In the genomic region with DNA sequence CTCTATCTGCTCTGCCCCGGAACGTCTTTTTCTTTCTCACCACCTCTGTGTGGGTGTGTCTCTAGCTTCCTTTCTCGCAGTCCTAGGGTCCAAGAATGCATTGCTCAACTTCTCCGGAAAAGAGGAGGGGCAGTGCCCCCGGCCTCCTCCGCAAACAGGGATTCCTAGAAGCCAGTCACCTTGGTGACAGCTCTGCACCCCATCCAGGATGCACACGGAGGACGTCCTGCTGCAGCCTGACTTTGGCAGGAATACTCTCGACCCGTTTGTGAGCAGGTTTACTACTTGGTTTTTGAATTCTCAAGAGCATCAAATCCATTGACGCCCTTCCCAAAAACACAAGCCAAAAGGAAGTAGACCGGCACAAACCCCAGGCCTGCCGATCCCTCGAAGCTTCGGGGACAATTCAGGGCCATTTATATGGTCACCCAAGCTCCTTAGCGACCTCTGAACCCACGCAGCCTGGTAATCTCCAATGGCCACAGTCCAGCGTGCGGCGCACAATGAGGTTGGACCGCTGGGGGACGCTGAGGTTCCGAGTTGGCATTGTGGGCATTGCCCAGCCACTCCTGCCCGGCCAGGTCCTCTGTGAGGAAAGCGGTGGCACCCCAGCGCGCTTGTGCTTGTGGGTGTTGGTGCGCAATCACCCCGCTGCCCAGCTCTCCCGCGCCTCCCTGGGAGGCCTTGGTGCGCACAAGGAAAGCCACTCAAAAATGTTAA, we compare ENCODE assay signal across 20 cellular contexts. TPM values are rescaled to one million over a fixed set of nuclear protein-coding genes. Genes with fewer than 3 reads are reported as not detected.
DNase-seq lines count a peak whose midpoint lies in the region; ATAC-seq and FAIRE-seq lines count a peak whose summit lies in the region.
"Had no signal": no experiment of that assay in that cellular context is flagged by ENCODE, and none has a peak within 500 bp of the region (broad histone marks: within the 10 kb centered on the region; RNA-seq: fewer than 3 reads in every experiment).

No MANE protein-coding gene starts in this region.

- DNase-seq in T-helper 1 cell (no peak), frontal cortex (ENCODE audit: low spot score in 2 of 2) (peak; percentile 10 to 20)
- no peak for DNase-seq in effector memory CD4-positive, alpha-beta T cell
- DNase-seq: activated gamma-delta T cell; anterior cingulate cortex; DMS79 treated with DMSO at 0.1 percent for 48 hours; HCEC 1CT; left ventricle myocardium inferior; NCI-H1436; Peyer's patch; stimulated activated naive CD4-positive, alpha-beta T cell; trophoblast cell had no signal

- H3K4me3 Mint-ChIP-seq in T-helper 1 cell treated with Interleukin-12 subunit alpha and Interleukin-12 subunit beta and Interleukin-4 antibody, amounts not matched to agents 30 μg/mL and 1 μg/mL, for 36 hours, result no peak overlapping the region

- no peak for FAIRE-seq in frontal cortex (lab: Jason Lieb, UNC)
- FAIRE-seq: endometrium had no signal

- peak overlapping the region; percentile 47 for H3K4me3 ChIP-seq in HUES6 (ENCODE audit: low read depth, low read length)
- no peak overlapping the region for H3K4me3 ChIP-seq in rectal smooth muscle tissue (ENCODE audit: low read length)
- no peak overlapping the region for H3K4me3 ChIP-seq in effector memory CD4-positive, alpha-beta T cell (ENCODE audit: insufficient read depth, low read depth, low read length, poor library complexity, severe bottlenecking)
- H3K4me3 ChIP-seq: left ventricle myocardium inferior, Peyer's patch had no signal

- H3K36me3 Mint-ChIP-seq in T-helper 1 cell treated with Interleukin-12 subunit alpha and Interleukin-12 subunit beta and Interleukin-4 antibody, amounts not matched to agents 30 μg/mL and 1 μg/mL, for 36 hours (ENCODE audit: low read depth), result no peaks in the 10 kb centered on the region

- peaks cover 16% of the 10 kb centered on the region for H3K9me3 Mint-ChIP-seq in T-helper 1 cell treated with Interleukin-12 subunit alpha and Interleukin-12 subunit beta and Interleukin-4 antibody, amounts not matched to agents 30 μg/mL and 1 μg/mL, for 36 hours

- no peak for ATAC-seq in HG02763 (IDR thresholded peaks at IDR 0.05; ENCODE audit: unreplicated experiment)
- no peak for ATAC-seq in GM18520 (IDR thresholded peaks at IDR 0.05; ENCODE audit: unreplicated experiment)

- H3K36me3 ChIP-seq in HUES6 (ENCODE audit: control insufficient read depth, insufficient read depth, low read length) (no peaks in the 10 kb centered on the region), rectal smooth muscle tissue (ENCODE audit: control insufficient read depth, insufficient read depth, low read length) (no peaks in the 10 kb centered on the region)
- no peaks in the 10 kb centered on the region for H3K36me3 ChIP-seq in effector memory CD4-positive, alpha-beta T cell (ENCODE audit: control insufficient read depth, insufficient read depth, low read length)
- H3K36me3 ChIP-seq: left ventricle myocardium inferior, Peyer's patch had no signal

- peaks cover 4% of the 10 kb centered on the region for H3K4me1 Mint-ChIP-seq in T-helper 1 cell treated with Interleukin-12 subunit alpha and Interleukin-12 subunit beta and Interleukin-4 antibody, amounts not matched to agents 30 μg/mL and 1 μg/mL, for 36 hours (ENCODE audit: low read depth)

- H3K27ac ChIP-seq in HUES6 (ENCODE audit: low read depth, low read length) (no peak overlapping the region), rectal smooth muscle tissue (ENCODE audit: low read depth, low read length) (peak overlapping the region; percentile 88)
- no peak overlapping the region for H3K27ac ChIP-seq in effector memory CD4-positive, alpha-beta T cell (ENCODE audit: insufficient read depth, low read length, poor library complexity, severe bottlenecking)
- H3K27ac ChIP-seq: left ventricle myocardium inferior, Peyer's patch had no signal

- H3K27ac Mint-ChIP-seq in T-helper 1 cell treated with Interleukin-12 subunit alpha and Interleukin-12 subunit beta and Interleukin-4 antibody, amounts not matched to agents 30 μg/mL and 1 μg/mL, for 36 hours, result peak overlapping the region; percentile 52
- H3K27ac Mint-ChIP-seq: progenitor cell of endocrine pancreas had no signal

- H3K27me3 ChIP-seq in HUES6 (ENCODE audit: control insufficient read depth, insufficient read depth, low read length), result peaks cover 100% of the 10 kb centered on the region
- H3K27me3 ChIP-seq in rectal smooth muscle tissue (ENCODE audit: control insufficient read depth, insufficient read depth, low read length), result peaks cover 31% of the 10 kb centered on the region
- peaks cover 95% of the 10 kb centered on the region for H3K27me3 ChIP-seq in effector memory CD4-positive, alpha-beta T cell (replicated peaks; ENCODE audit: control insufficient read depth, insufficient read depth, low read length, poor library complexity, severe bottlenecking)

- peaks cover 73% of the 10 kb centered on the region for H3K4me1 ChIP-seq in HUES6 (ENCODE audit: control insufficient read depth, insufficient read depth, low read length)
- H3K4me1 ChIP-seq in rectal smooth muscle tissue (ENCODE audit: control insufficient read depth, insufficient read depth, low read length), result peaks cover 13% of the 10 kb centered on the region
- H3K4me1 ChIP-seq in effector memory CD4-positive, alpha-beta T cell (ENCODE audit: control insufficient read depth, insufficient read depth, low read length, poor library complexity, severe bottlenecking), result peaks cover 6% of the 10 kb centered on the region
- H3K4me1 ChIP-seq: Peyer's patch had no signal

- no peaks in the 10 kb centered on the region for H3K9me3 ChIP-seq in HUES6 (ENCODE audit: control insufficient read depth, insufficient read depth, low read depth, low read length)
- peaks cover 18% of the 10 kb centered on the region for H3K9me3 ChIP-seq in effector memory CD4-positive, alpha-beta T cell (ENCODE audit: control insufficient read depth, low read length)
- H3K9me3 ChIP-seq: left ventricle myocardium inferior had no signal

- H3K27me3 Mint-ChIP-seq in T-helper 1 cell treated with Interleukin-12 subunit alpha and Interleukin-12 subunit beta and Interleukin-4 antibody, amounts not matched to agents 30 μg/mL and 1 μg/mL, for 36 hours (ENCODE audit: low read depth), result peaks cover 97% of the 10 kb centered on the region

- no peak overlapping the region for H3K9ac ChIP-seq in HUES6 (ENCODE audit: low read length)
- no peak overlapping the region for H3K9ac ChIP-seq in rectal smooth muscle tissue (ENCODE audit: low read length)

RNA-seq across cellular contexts. Expression of a gene that starts 9.8 kb away (rescaled TPM):
- not detected for total RNA-seq in frontal cortex
- total RNA-seq: activated CD8-positive, alpha-beta memory T cell treated with anti-CD3 and anti-CD28 coated beads for 36 hours; left ventricle myocardium inferior had no signal

RNA-seq across cellular contexts. Expression of a gene that starts 50.4 kb away (rescaled TPM):
- 22.4 TPM for total RNA-seq in frontal cortex

Comparison
In these comparisons a context has a peak if more than half of its experiments do, and no peak if none do; other contexts are left out.
1. DNase-seq: peak in frontal cortex (2 of 2); none in T-helper 1 cell (0 of 5) and effector memory CD4-positive, alpha-beta T cell (0 of 3).